ENCODE assay signal across 9 cellular contexts in the genomic region with DNA sequence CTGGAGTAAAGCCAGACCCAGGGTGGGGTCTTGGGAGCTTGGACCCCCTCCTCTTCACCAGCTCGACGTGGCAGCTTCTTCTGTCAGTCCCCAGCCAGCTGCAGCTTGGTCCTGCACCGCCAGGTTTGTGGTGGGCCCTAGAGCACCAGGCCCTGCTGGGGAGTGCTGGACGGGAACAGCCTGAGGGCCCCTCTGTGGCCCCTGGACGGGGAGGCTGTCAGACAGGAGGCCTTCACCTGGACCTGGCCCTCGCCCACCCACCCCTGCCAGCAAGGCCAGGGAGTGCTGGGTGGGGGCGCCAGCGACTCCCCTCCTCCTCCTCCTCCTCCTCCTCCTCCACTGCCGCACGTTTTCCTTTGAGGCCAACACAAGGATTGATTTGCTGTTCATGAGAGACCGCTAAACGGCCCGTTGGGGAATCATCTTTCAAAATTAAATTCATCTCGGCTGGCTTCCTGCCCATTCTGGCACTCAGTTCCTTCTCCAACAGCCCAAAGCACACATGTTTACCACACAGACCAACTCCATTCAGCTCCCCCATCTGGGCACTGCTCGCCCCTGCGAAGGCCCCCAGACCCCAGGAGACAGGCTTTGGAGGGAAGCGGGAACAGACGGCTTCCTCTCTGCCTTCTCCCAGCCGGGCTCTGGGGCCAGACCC. TPM values are rescaled to one million over a fixed set of nuclear protein-coding genes. Genes with fewer than 3 reads are reported as not detected.
DNase-seq lines count a peak whose midpoint lies in the region; ATAC-seq and TF ChIP-seq lines count a peak whose summit lies in the region.
"Had no signal": no experiment of that assay in that cellular context is flagged by ENCODE, and none has a peak within 500 bp of the region (broad histone marks: within the 10 kb centered on the region; RNA-seq: fewer than 3 reads in every experiment).

No MANE protein-coding gene starts in this region.

- peaks cover 42% of the 10 kb centered on the region for H3K4me1 Mint-ChIP-seq in progenitor cell of endocrine pancreas (ENCODE audit: low read depth)

- peak in 2 of 3 experiments; percentile 19 to 36 for DNase-seq in NCI-H1417 (lab: John Stamatoyannopoulos, UW)
- no peak for DNase-seq in NCI-H1417 treated with DMSO at 0.1 percent for 48 hours (lab: John Stamatoyannopoulos, UW)
- DNase-seq in NCI-H1105 treated with DMSO at 0.1 percent for 48 hours (lab: John Stamatoyannopoulos, UW) = peak; percentile 16
- DNase-seq in progenitor cell of endocrine pancreas (ENCODE audit: low spot score, unreplicated experiment) = no peak
- DNase-seq in G401 (ENCODE audit: low spot score) = no peak
- DNase-seq in activated effector memory CD4-positive, alpha-beta T cell treated with Interleukin-2 at 50 U/mL for 16 hours = no peak
- DNase-seq: nucleus accumbens had no signal

- WGBS in ectodermal cell, 2 experiments = 21 to 24% methylated on average over 19 of the region's 19 CpGs

- no peak for ATAC-seq in GM18861 (IDR thresholded peaks at IDR 0.05; ENCODE audit: unreplicated experiment)

- peak overlapping the region; percentile 80 for H3K4me3 Mint-ChIP-seq in progenitor cell of endocrine pancreas (ENCODE audit: low read depth)

- H3K27ac ChIP-seq in ectodermal cell (ENCODE audit: insufficient read depth, low read depth, low read length, poor library complexity, severe bottlenecking) = no peak overlapping the region

- peaks cover 22% of the 10 kb centered on the region for H3K27me3 ChIP-seq in ectodermal cell (ENCODE audit: control insufficient read depth, insufficient read depth, low read length, poor library complexity, severe bottlenecking)

- peaks cover 56% of the 10 kb centered on the region for H3K4me1 ChIP-seq in ectodermal cell (ENCODE audit: control insufficient read depth, insufficient read depth, low read length)

- H3K27ac Mint-ChIP-seq in progenitor cell of endocrine pancreas = peak overlapping the region; percentile 57

- H3K36me3 ChIP-seq in ectodermal cell (ENCODE audit: control insufficient read depth, insufficient read depth, low read length) = no peaks in the 10 kb centered on the region

- in situ Hi-C loops in G401 (cut with HindIII; ENCODE audit: low sequenced_read_pairs) = no loop called here

- no peak for TF ChIP-seq CTCF in progenitor cell of endocrine pancreas (IDR thresholded peaks at IDR 0.05; ENCODE audit: unreplicated experiment)

- H3K27me3 Mint-ChIP-seq in progenitor cell of endocrine pancreas = no peaks in the 10 kb centered on the region

- H3K9me3 Mint-ChIP-seq in progenitor cell of endocrine pancreas (ENCODE audit: low read depth) = no peaks in the 10 kb centered on the region

- H3K9me3 ChIP-seq in ectodermal cell (ENCODE audit: control insufficient read depth, low read length) = no peaks in the 10 kb centered on the region

- H3K4me3 ChIP-seq in ectodermal cell (ENCODE audit: insufficient read depth, low read depth, low read length) = peak overlapping the region; percentile 59

- no peaks in the 10 kb centered on the region for H3K36me3 Mint-ChIP-seq in progenitor cell of endocrine pancreas (ENCODE audit: insufficient read depth)

RNA-seq across cellular contexts. Expression of a gene that starts 1.0 kb away (rescaled TPM):
- 14.4 TPM for polyA plus RNA-seq in ectodermal cell (2013, experiment 1 of 4)
- polyA plus RNA-seq in ectodermal cell (2013, experiment 2 of 4) = 17.4 TPM
- 13.5 TPM for polyA plus RNA-seq in ectodermal cell (2013, experiment 3 of 4)
- polyA plus RNA-seq in ectodermal cell (2013, experiment 4 of 4) = 18.1 TPM
- 79.2 and 83.8 TPM in 2 replicates for total RNA-seq in progenitor cell of endocrine pancreas
- 8.1 and 8.7 TPM in 2 replicates for total RNA-seq in G401 (2014; rRNA removed; shearing (Covaris generic))

RNA-seq across cellular contexts. Expression of a gene that starts 14.5 kb away (rescaled TPM):
- 33.3 TPM for polyA plus RNA-seq in ectodermal cell (2013, experiment 1 of 4)
- polyA plus RNA-seq in ectodermal cell (2013, experiment 2 of 4) = 38.0 TPM
- 26.0 TPM for polyA plus RNA-seq in ectodermal cell (2013, experiment 3 of 4)
- polyA plus RNA-seq in ectodermal cell (2013, experiment 4 of 4) = 30.4 TPM
- 30.7 and 31.4 TPM in 2 replicates for total RNA-seq in progenitor cell of endocrine pancreas
- total RNA-seq in G401 (2014; rRNA removed; shearing (Covaris generic)) = 19.2 and 21.7 TPM in 2 replicates

RNA-seq across cellular contexts. Expression of a gene that starts 39.6 kb away (rescaled TPM):
- polyA plus RNA-seq in ectodermal cell (2013, experiment 1 of 4) = 25.6 TPM
- polyA plus RNA-seq in ectodermal cell (2013, experiment 2 of 4) = 22.4 TPM
- 22.0 TPM for polyA plus RNA-seq in ectodermal cell (2013, experiment 3 of 4)
- 26.2 TPM for polyA plus RNA-seq in ectodermal cell (2013, experiment 4 of 4)
- total RNA-seq in progenitor cell of endocrine pancreas = 28.1 and 29.9 TPM in 2 replicates
- 34.5 and 40.8 TPM in 2 replicates for total RNA-seq in G401 (2014; rRNA removed; shearing (Covaris generic))

RNA-seq across cellular contexts. Expression of a gene that starts 42.0 kb away (rescaled TPM):
- polyA plus RNA-seq in ectodermal cell (2013, experiment 1 of 4) = 0.50 TPM
- polyA plus RNA-seq in ectodermal cell (2013, experiment 2 of 4) = 0.25 TPM
- polyA plus RNA-seq in ectodermal cell (2013, experiment 3 of 4) = 0.21 TPM
- polyA plus RNA-seq in ectodermal cell (2013, experiment 4 of 4) = 0.16 TPM
- total RNA-seq in progenitor cell of endocrine pancreas = 2.2 and 2.4 TPM in 2 replicates
- 0.86 and 2.4 TPM in 2 replicates for total RNA-seq in G401 (2014; rRNA removed; shearing (Covaris generic))

Comparison
In these comparisons a context has a peak if more than half of its experiments do, and no peak if none do; other contexts are left out.
1. DNase-seq: peak in NCI-H1417 (2 of 3) and NCI-H1105 treated with DMSO at 0.1 percent for 48 hours (single experiment); none in NCI-H1417 treated with DMSO at 0.1 percent for 48 hours (single experiment), progenitor cell of endocrine pancreas (single experiment), G401 (single experiment) and activated effector memory CD4-positive, alpha-beta T cell treated with Interleukin-2 at 50 U/mL for 16 hours (single experiment).